13 cellular contexts compared by ENCODE assay signal in genomic region chr12:57810450-57810849, GRCh38. TPM values are rescaled to one million over a fixed set of nuclear protein-coding genes. Genes with fewer than 3 reads are reported as not detected.
DNase-seq lines count a peak whose midpoint lies in the region; ATAC-seq, FAIRE-seq and TF ChIP-seq lines count a peak whose summit lies in the region.
"Had no signal": no experiment of that assay in that cellular context is flagged by ENCODE, and none has a peak within 500 bp of the region (broad histone marks: within the 10 kb centered on the region; RNA-seq: fewer than 3 reads in every experiment).

No MANE protein-coding gene starts in this region.

- TF ChIP-seq CTCF in A549 (IDR thresholded peaks at IDR 0.05) (no peak), natural killer cell (IDR thresholded peaks at IDR 0.05) (no peak)

- no peaks in the 10 kb centered on the region for H3K9me3 ChIP-seq in A549
- H3K9me3 ChIP-seq in SJCRH30 (replicated peaks) = no peaks in the 10 kb centered on the region
- no peaks in the 10 kb centered on the region for H3K9me3 ChIP-seq in aorta (ENCODE audit: control insufficient read depth, low read length)
- H3K9me3 ChIP-seq: HAP-1, pancreas had no signal

- peak in 1 of 2 experiments; percentile 60 for DNase-seq in A549 (ENCODE audit: low read depth in 1 of 2, low spot score in 1 of 2)
- DNase-seq in HT-29 (ENCODE audit: low spot score) = peak; percentile 88
- peak; percentile 71 for DNase-seq in SJCRH30
- peak; percentile 25 to 63 for DNase-seq in erythroblast (lab: John Stamatoyannopoulos, UW)
- DNase-seq in natural killer cell = no peak
- DNase-seq in Ammon's horn (ENCODE audit: low spot score) = no peak
- DNase-seq in aorta = no peak
- DNase-seq: amygdala, NCI-H2081 treated with DMSO at 0.1 percent for 48 hours, pancreas had no signal

- CTCF ChIA-PET in A549 (lab: Yijun Ruan, JAX) = interaction anchor here (0.5 to 2.7 kb wide), 9 partner anchors 10 to 94 kb away, joined by 3 to 13 read pairs (median 3); partner anchors contain the start of gene TSFM

- no peaks in the 10 kb centered on the region for H3K27me3 ChIP-seq in SJCRH30
- no peaks in the 10 kb centered on the region for H3K27me3 ChIP-seq in aorta (ENCODE audit: control insufficient read depth in 1 of 2, insufficient read depth in 2 of 2, low read length in 1 of 2)
- H3K27me3 ChIP-seq: pancreas had no signal

- intact Hi-C loops in natural killer cell (cut with micrococcal nuclease) (no loop called here), aorta (cut with DNase I) (no loop called here)

- peak overlapping the region; percentile 19; the same call in 2 of the 3 replicates for H3K4me2 ChIP-seq in A549

- peaks cover 11% of the 10 kb centered on the region for H3K4me1 ChIP-seq in A549
- no peaks in the 10 kb centered on the region; the same call in 1 of the 2 replicates for H3K4me1 ChIP-seq in SJCRH30
- no peaks in the 10 kb centered on the region for H3K4me1 ChIP-seq in aorta (ENCODE audit: control insufficient read depth in 1 of 2, insufficient read depth in 2 of 2, low read length in 2 of 2)
- H3K4me1 ChIP-seq: HAP-1, pancreas had no signal

- no peak overlapping the region for H3K4me3 Mint-ChIP-seq in natural killer cell
- H3K4me3 Mint-ChIP-seq: stimulated activated memory B cell treated with anti-CD40 and anti-IgM and Interleukin-4, amounts not matched to agents 10 μg/mL and 1 μg/mL and 100 μg/mL, for 72 hours had no signal

- H3K36me3 Mint-ChIP-seq in natural killer cell = no peaks in the 10 kb centered on the region

- FAIRE-seq in A549 (lab: Jason Lieb, UNC) = no peak
- FAIRE-seq: pancreas had no signal

- ATAC-seq in A549 = peak; percentile 11 to 44; a peak in 4 of 6 replicates
- no peak for ATAC-seq in HG03571 (IDR thresholded peaks at IDR 0.05; ENCODE audit: unreplicated experiment)
- ATAC-seq in natural killer cell = no peak
- ATAC-seq in aorta (ENCODE audit: low FRiP score) = no peak
- ATAC-seq: stimulated activated memory B cell treated with anti-CD40 and anti-IgM and Interleukin-4, amounts not matched to agents 10 μg/mL and 1 μg/mL and 100 μg/mL, for 72 hours had no signal

- POLR2A ChIA-PET in A549 (lab: Yijun Ruan, JAX) = interaction anchor here (0.6 kb wide), 1 partner anchor 32 kb away, joined by 3 read pairs; no protein-coding TSS in a partner anchor

- no peak for TF ChIP-seq POLR2A in A549 (IDR thresholded peaks at IDR 0.05; ENCODE audit: low read length)
- no peak for TF ChIP-seq POLR2A in erythroblast (IDR thresholded peaks at IDR 0.05; ENCODE audit: low read length)

- H3K9me3 Mint-ChIP-seq in natural killer cell = no peaks in the 10 kb centered on the region
- H3K9me3 Mint-ChIP-seq: stimulated activated memory B cell treated with anti-CD40 and anti-IgM and Interleukin-4, amounts not matched to agents 10 μg/mL and 1 μg/mL and 100 μg/mL, for 72 hours had no signal

- TF ChIP-seq EP300 in A549 (IDR thresholded peaks at IDR 0.05) = no peak

- 68% methylated on average over 5 of the region's 5 CpGs for WGBS in A549 (ENCODE audit: missing lambda C conversion rate)
- 86 to 88% methylated on average over 5 of the region's 5 CpGs for WGBS in aorta, 2 donors

- H3K27me3 Mint-ChIP-seq in natural killer cell (ENCODE audit: low read depth in 2 of 2) = no peaks in the 10 kb centered on the region
- H3K27me3 Mint-ChIP-seq: stimulated activated memory B cell treated with anti-CD40 and anti-IgM and Interleukin-4, amounts not matched to agents 10 μg/mL and 1 μg/mL and 100 μg/mL, for 72 hours had no signal

- H3K27ac ChIP-seq in A549 (no peak overlapping the region), SJCRH30 (no peak overlapping the region), aorta (ENCODE audit: low read depth in 1 of 2, low read length in 2 of 2) (no peak overlapping the region)
- H3K27ac ChIP-seq: pancreas had no signal

- no peak overlapping the region for H3K27ac Mint-ChIP-seq in natural killer cell
- H3K27ac Mint-ChIP-seq: stimulated activated memory B cell treated with anti-CD40 and anti-IgM and Interleukin-4, amounts not matched to agents 10 μg/mL and 1 μg/mL and 100 μg/mL, for 72 hours had no signal

- no peak for TF ChIP-seq RAD21 in A549 (conservative IDR thresholded peaks at IDR 0.05 in 1 of 2, IDR thresholded peaks at IDR 0.05 in 1 of 2)

- H3K36me3 ChIP-seq in SJCRH30 (peaks cover 33% of the 10 kb centered on the region), aorta (ENCODE audit: control insufficient read depth in 1 of 2, insufficient read depth in 2 of 2, low read length in 1 of 2) (peaks cover 2 to 6% of the 10 kb centered on the region in 2 donors)
- H3K36me3 ChIP-seq: HAP-1 had no signal

- H3K4me3 ChIP-seq in A549 (no peak overlapping the region), SJCRH30 (no peak overlapping the region), aorta (ENCODE audit: low read length in 2 of 2) (no peak overlapping the region)
- H3K4me3 ChIP-seq: HAP-1, pancreas had no signal

- H3K4me1 Mint-ChIP-seq in natural killer cell = no peaks in the 10 kb centered on the region
- H3K4me1 Mint-ChIP-seq: stimulated activated memory B cell treated with anti-CD40 and anti-IgM and Interleukin-4, amounts not matched to agents 10 μg/mL and 1 μg/mL and 100 μg/mL, for 72 hours had no signal

TF ChIP-seq in A549, 52 proteins besides CTCF, POLR2A, EP300 and RAD21 (continues in another document):
- TF ChIP-seq SMC3 (IDR thresholded peaks at IDR 0.05) (no peak), RFX5 (IDR thresholded peaks at IDR 0.05) (no peak), KDM1A (IDR thresholded peaks at IDR 0.05; ENCODE audit: low read depth) (no peak), GATA3 (IDR thresholded peaks at IDR 0.05; ENCODE audit: borderline replicate concordance) (no peak), NR3C1 (IDR thresholded peaks at IDR 0.05) (no peak), CHD2 (IDR thresholded peaks at IDR 0.05; ENCODE audit: low read length, partially characterized antibody) (no peak), EHMT2 (IDR thresholded peaks at IDR 0.05; ENCODE audit: low read depth) (no peak), RARB (CRISPR knock-in tag; IDR thresholded peaks at IDR 0.05) (no peak)

RNA-seq across cellular contexts. Expression of gene AVIL, which starts 8.1 kb away (rescaled TPM):
- 0.99 and 1.1 TPM in 2 replicates for polyA plus RNA-seq in A549 (2011; rRNA removed)
- 0.20 and 0.30 TPM in 2 replicates for polyA plus RNA-seq in A549 (2012; cell fraction: cytosol; rRNA removed)
- polyA plus RNA-seq in A549 (2012; cell fraction: nucleus; rRNA removed) = 1.2 and 1.5 TPM in 2 replicates
- 0.33 to 1.1 TPM (median 0.53 TPM) in 3 replicates for polyA plus RNA-seq in A549 (2017; fragmentation: RNase III; extraction: RNeasy Plus Mini Kit Qiagen cat#74134 plus additional on column Dnase treatment)
- 0.37 and 0.63 TPM in 2 replicates for polyA minus RNA-seq in A549 (2011; rRNA and poly(A)+ RNA removed)
- 0.73 and 1.5 TPM in 2 replicates for total RNA-seq in HT-29 (2014; rRNA removed; shearing (Covaris generic))
- 107 and 111 TPM in 2 replicates for total RNA-seq in SJCRH30 (2014; rRNA removed; shearing (Covaris generic))
- 1 to 10 TPM in 2 of 3 donors, under 1 TPM in 1; 0.45 to 2.2 (median 1.3) TPM for total RNA-seq in natural killer cell
- 10 to 100 TPM; 11.5 to 26.8 TPM for total RNA-seq in aorta
- polyA plus RNA-seq in aorta = 1 to 10 TPM; 5.5 to 7.2 TPM

RNA-seq across cellular contexts. Expression of gene TSFM, which starts 27.9 kb away (rescaled TPM):
- polyA plus RNA-seq in A549 (2011; rRNA removed) (31.7 and 39.9 TPM in 2 replicates), A549 (2017; fragmentation: RNase III; extraction: RNeasy Plus Mini Kit Qiagen cat#74134 plus additional on column Dnase treatment) (56.6 to 60.2 TPM (median 59.2 TPM) in 3 replicates), aorta (10 to 100 TPM; 21.4 to 22.9 TPM)
- polyA plus RNA-seq in A549 (2012; cell fraction: cytosol; rRNA removed) = 46.6 and 47.7 TPM in 2 replicates
- polyA plus RNA-seq in A549 (2012; cell fraction: nucleus; rRNA removed) = 31.5 and 36.9 TPM in 2 replicates
- 11.0 and 11.2 TPM in 2 replicates for polyA minus RNA-seq in A549 (2011; rRNA and poly(A)+ RNA removed)
- 60.6 and 63.6 TPM in 2 replicates for total RNA-seq in HT-29 (2014; rRNA removed; shearing (Covaris generic))
- 440 and 505 TPM in 2 replicates for total RNA-seq in SJCRH30 (2014; rRNA removed; shearing (Covaris generic))
- total RNA-seq in natural killer cell (10 to 100 TPM; 17.6 to 19.7 (median 17.7) TPM), aorta (10 to 100 TPM; 15.0 to 17.2 TPM)

RNA-seq across cellular contexts. Expression of gene CTDSP2, which starts 36.1 kb away (rescaled TPM):
- polyA plus RNA-seq in A549 (2011; rRNA removed) (87.7 and 114 TPM in 2 replicates), A549 (2017; fragmentation: RNase III; extraction: RNeasy Plus Mini Kit Qiagen cat#74134 plus additional on column Dnase treatment) (26.1 to 34.5 TPM (median 31.3 TPM) in 3 replicates), aorta (10 to 100 TPM; 51.2 to 91.7 TPM)
- 61.9 and 67.6 TPM in 2 replicates for polyA plus RNA-seq in A549 (2012; cell fraction: cytosol; rRNA removed)
- 45.2 and 53.4 TPM in 2 replicates for polyA plus RNA-seq in A549 (2012; cell fraction: nucleus; rRNA removed)
- 127 and 135 TPM in 2 replicates for polyA minus RNA-seq in A549 (2011; rRNA and poly(A)+ RNA removed)
- total RNA-seq in HT-29 (2014; rRNA removed; shearing (Covaris generic)) = 38.5 and 40.7 TPM in 2 replicates
- total RNA-seq in SJCRH30 (2014; rRNA removed; shearing (Covaris generic)) = 803 and 887 TPM in 2 replicates
- total RNA-seq in natural killer cell (100 to 1,000 TPM in 2 of 3 donors, 10 to 100 TPM in 1; 93.8 to 135 (median 123) TPM), aorta (100 to 1,000 TPM; 187 to 252 TPM)

RNA-seq across cellular contexts. Expression of gene EEF1AKMT3, which starts 38.0 kb away (rescaled TPM):
- polyA plus RNA-seq in A549 (2011; rRNA removed) (13.8 and 15.8 TPM in 2 replicates), A549 (2017; fragmentation: RNase III; extraction: RNeasy Plus Mini Kit Qiagen cat#74134 plus additional on column Dnase treatment) (6.2 to 8.0 TPM (median 7.3 TPM) in 3 replicates), aorta (1 to 10 TPM; 4.5 to 6.7 TPM)
- 6.9 and 8.3 TPM in 2 replicates for polyA plus RNA-seq in A549 (2012; cell fraction: cytosol; rRNA removed)
- 3.9 and 4.3 TPM in 2 replicates for polyA plus RNA-seq in A549 (2012; cell fraction: nucleus; rRNA removed)
- polyA minus RNA-seq in A549 (2011; rRNA and poly(A)+ RNA removed) = 12.2 and 13.1 TPM in 2 replicates
- 1.1 and 6.9 TPM in 2 replicates for total RNA-seq in HT-29 (2014; rRNA removed; shearing (Covaris generic))
- 93.5 and 100 TPM in 2 replicates for total RNA-seq in SJCRH30 (2014; rRNA removed; shearing (Covaris generic))
- total RNA-seq in natural killer cell (1 to 10 TPM; 1.3 to 2.6 (median 2.2) TPM), aorta (10 to 100 TPM in 1 of 2 donors, 1 to 10 TPM in 1; 8.4 to 10.9 TPM)

RNA-seq across cellular contexts. Expression of gene METTL1, which starts 38.5 kb away (rescaled TPM):
- polyA plus RNA-seq in A549 (2011; rRNA removed) (60.2 and 71.3 TPM in 2 replicates), A549 (2017; fragmentation: RNase III; extraction: RNeasy Plus Mini Kit Qiagen cat#74134 plus additional on column Dnase treatment) (55.2 to 64.9 TPM (median 63.0 TPM) in 3 replicates), aorta (10 to 100 TPM in 1 of 2 donors, 1 to 10 TPM in 1; 9.5 to 16.1 TPM)
- 68.2 and 69.2 TPM in 2 replicates for polyA plus RNA-seq in A549 (2012; cell fraction: cytosol; rRNA removed)
- polyA plus RNA-seq in A549 (2012; cell fraction: nucleus; rRNA removed) = 72.4 and 97.7 TPM in 2 replicates
- polyA minus RNA-seq in A549 (2011; rRNA and poly(A)+ RNA removed) = 81.3 and 95.3 TPM in 2 replicates
- 25.7 and 34.0 TPM in 2 replicates for total RNA-seq in HT-29 (2014; rRNA removed; shearing (Covaris generic))
- total RNA-seq in SJCRH30 (2014; rRNA removed; shearing (Covaris generic)) = 316 and 341 TPM in 2 replicates
- total RNA-seq in natural killer cell (10 to 100 TPM in 1 of 3 donors, 1 to 10 TPM in 2; 8.0 to 12.5 (median 8.8) TPM), aorta (10 to 100 TPM; 15.4 to 16.2 TPM)

Comparison
In these comparisons a context has a peak if more than half of its experiments do, and no peak if none do; other contexts are left out.
1. ATAC-seq: peak in A549 (2 of 2); none in HG03571 (single experiment), natural killer cell (0 of 3) and aorta (single experiment).
2. DNase-seq: peak in HT-29 (single experiment), SJCRH30 (2 of 2) and erythroblast (2 of 2); none in natural killer cell (single experiment), Ammon's horn (single experiment) and aorta (0 of 2).